15 cellular contexts compared by ENCODE assay signal in genomic region chr12:76669981-76670380, GRCh38.
A peak's percentile ranks its signal among the peaks of the same experiment; 100 is the strongest.
DNase-seq lines count a peak whose midpoint lies in the region; ATAC-seq and TF ChIP-seq lines count a peak whose summit lies in the region.
"Had no signal": no experiment of that assay in that cellular context is flagged by ENCODE, and none has a peak within 500 bp of the region (broad histone marks: within the 10 kb centered on the region; RNA-seq: fewer than 3 reads in every experiment).

No MANE protein-coding gene starts in this region.

- POLR2A ChIA-PET in SK-N-SH (lab: Yijun Ruan, JAX) = no interaction called here

- H3K4ac ChIP-seq in trophoblast cell (ENCODE audit: low read depth, low read length) = no peak overlapping the region

- no peaks in the 10 kb centered on the region for H4K20me1 ChIP-seq in SK-N-SH (ENCODE audit: insufficient read depth)

- H3K4me3 ChIP-seq in SK-N-SH (ENCODE audit: low read depth in 2 of 2, low read length in 1 of 2) (no peak overlapping the region), trophoblast cell (ENCODE audit: low read depth, low read length) (no peak overlapping the region), breast epithelium (no peak overlapping the region)

- H4K91ac ChIP-seq in trophoblast cell (ENCODE audit: low read depth, low read length) = peak overlapping the region; percentile 82

- peak overlapping the region; percentile 76 for H2BK5ac ChIP-seq in trophoblast cell (ENCODE audit: low read depth, low read length, poor library complexity)

- H3K4me2 ChIP-seq in SK-N-SH (no peak overlapping the region), trophoblast cell (ENCODE audit: low read length) (peak overlapping the region; percentile 37)

- TF ChIP-seq EP300 in SK-N-SH (IDR thresholded peaks at IDR 0.05; ENCODE audit: borderline replicate concordance in 1 of 2, low read depth in 1 of 2, low read length in 1 of 2) = no peak

- H3K9ac ChIP-seq in SK-N-SH = no peak overlapping the region
- H3K9ac ChIP-seq in trophoblast cell (ENCODE audit: low read length) = no peak overlapping the region

- TF ChIP-seq RAD21 in SK-N-SH (IDR thresholded peaks at IDR 0.05; ENCODE audit: low read length) = no peak

- in situ Hi-C loops in G401 (cut with HindIII; ENCODE audit: low sequenced_read_pairs) = no loop called here

- H3K79me2 ChIP-seq in SK-N-SH (ENCODE audit: insufficient read depth) = no peaks in the 10 kb centered on the region
- no peaks in the 10 kb centered on the region for H3K79me2 ChIP-seq in trophoblast cell (ENCODE audit: control insufficient read depth, insufficient read depth, low read length, poor library complexity)

- H3K9me3 ChIP-seq in SK-N-SH (no peaks in the 10 kb centered on the region; the same call in 1 of the 2 replicates), trophoblast cell (ENCODE audit: insufficient read depth, low read depth, low read length) (no peaks in the 10 kb centered on the region), breast epithelium (no peaks in the 10 kb centered on the region)

- H3K4me1 ChIP-seq in SK-N-SH (ENCODE audit: control insufficient read depth in 1 of 2, insufficient read depth in 2 of 2, low read depth in 1 of 2, low read length in 1 of 2) = no peaks in the 10 kb centered on the region; a peak in 1 of 4 replicates
- peaks cover 4 to 9% of the 10 kb centered on the region in 2 experiments for H3K4me1 ChIP-seq in trophoblast cell (ENCODE audit: control insufficient read depth in 1 of 2, insufficient read depth in 2 of 2, low read length in 2 of 2)
- no peaks in the 10 kb centered on the region for H3K4me1 ChIP-seq in breast epithelium

- H3K14ac ChIP-seq in trophoblast cell (ENCODE audit: low read length) = no peak overlapping the region

- no peak overlapping the region for H3K18ac ChIP-seq in trophoblast cell (ENCODE audit: low read length)

- TF ChIP-seq CTCF in SK-N-SH (IDR thresholded peaks at IDR 0.05) (no peak), breast epithelium (IDR thresholded peaks at IDR 0.05) (no peak)

- no peaks in the 10 kb centered on the region for H3K9me2 ChIP-seq in SK-N-SH

- 58% methylated on average over 2 of the region's 2 CpGs for WGBS in SK-N-SH (ENCODE audit: low lambda C conversion rate)
- no CpG with 5 or more reads among the region's 2 CpGs for WGBS in trophoblast cell (ENCODE audit: extremely low coverage, insufficient coverage, insufficient read length)

- intact Hi-C loops in breast epithelium (cut with DNase I; ENCODE audit: low total_unique reads) = no loop called here

- no peak for TF ChIP-seq POLR2A in breast epithelium (IDR thresholded peaks at IDR 0.05)

- DNase-seq in EH (ENCODE audit: low read depth) = peak; percentile 34
- DNase-seq in SK-N-SH = no peak
- DNase-seq in islet precursor cell = peak; percentile 75
- no peak for DNase-seq in trophoblast cell
- no peak for DNase-seq in breast epithelium (ENCODE audit: low spot score in 2 of 2)
- no peak for DNase-seq in activated effector memory CD4-positive, alpha-beta T cell treated with anti-CD3 and anti-CD28 coated beads, Interleukin-2, amount 50 U/mL, for 16 hours
- no peak for DNase-seq in G401 (ENCODE audit: low spot score)
- DNase-seq: DMS79, NCI-H1105, NCI-H146, NCI-H2029, NCI-H526, OCI-M1, Right ventricle myocardium superior had no signal

- peak overlapping the region; percentile 32 for H2BK12ac ChIP-seq in trophoblast cell (ENCODE audit: low read length)

- H2AFZ ChIP-seq in SK-N-SH (ENCODE audit: low read depth) (no peak overlapping the region), trophoblast cell (ENCODE audit: insufficient read depth, low read length, poor library complexity) (no peak overlapping the region)

- no peak for ATAC-seq in GM19351 (IDR thresholded peaks at IDR 0.05; ENCODE audit: unreplicated experiment)

- peak overlapping the region; percentile 49 for H2BK120ac ChIP-seq in trophoblast cell (ENCODE audit: insufficient read depth, low read length, poor library complexity)

- H3K27ac ChIP-seq in SK-N-SH (ENCODE audit: low read depth in 2 of 2, low read length in 1 of 2) (peak overlapping the region in 1 of 2 experiments; percentile 83; a peak in 2 of 4 replicates), trophoblast cell (ENCODE audit: low read depth, low read length) (peak overlapping the region; percentile 93), breast epithelium (no peak overlapping the region)

- no peak overlapping the region for H3K23ac ChIP-seq in trophoblast cell (ENCODE audit: low read length)

- CTCF ChIA-PET in SK-N-SH (lab: Yijun Ruan, JAX) = interaction anchor here (0.8 kb wide), 1 partner anchor 49 kb away, joined by 3 read pairs; no protein-coding TSS in a partner anchor

- H3K27me3 ChIP-seq in SK-N-SH (ENCODE audit: insufficient read depth) (no peaks in the 10 kb centered on the region), trophoblast cell (ENCODE audit: insufficient read depth, low read length) (no peaks in the 10 kb centered on the region), breast epithelium (no peaks in the 10 kb centered on the region)

- H4K8ac ChIP-seq in trophoblast cell (ENCODE audit: low read depth, low read length) = peak overlapping the region; percentile 39

- peaks cover 7% of the 10 kb centered on the region for H3K79me1 ChIP-seq in trophoblast cell (ENCODE audit: low read length)

- no peak overlapping the region for H4K12ac ChIP-seq in trophoblast cell (ENCODE audit: low read depth, low read length)

- H2AK5ac ChIP-seq in trophoblast cell (ENCODE audit: low read length) = no peak overlapping the region

- H3F3A ChIP-seq in SK-N-SH (replicated peaks; ENCODE audit: insufficient read depth) = peaks cover 11% of the 10 kb centered on the region

- no peaks in the 10 kb centered on the region for H3K36me3 ChIP-seq in SK-N-SH (replicated peaks in 1 of 2; ENCODE audit: control insufficient read depth in 1 of 2, insufficient read depth in 2 of 2, low read length in 1 of 2)
- H3K36me3 ChIP-seq in trophoblast cell (ENCODE audit: control insufficient read depth in 1 of 2, insufficient read depth in 2 of 2, low read length in 2 of 2) = no peaks in the 10 kb centered on the region
- H3K36me3 ChIP-seq in breast epithelium = no peaks in the 10 kb centered on the region

TF ChIP-seq in SK-N-SH, 30 proteins besides CTCF, POLR2A, EP300 and RAD21:
- 0 out of 2 replicates have a peak, but pooled peaks have one; percentile 3 for TF ChIP-seq TCF12 (IDR thresholded peaks at IDR 0.05)
- TF ChIP-seq, protein P1, sequence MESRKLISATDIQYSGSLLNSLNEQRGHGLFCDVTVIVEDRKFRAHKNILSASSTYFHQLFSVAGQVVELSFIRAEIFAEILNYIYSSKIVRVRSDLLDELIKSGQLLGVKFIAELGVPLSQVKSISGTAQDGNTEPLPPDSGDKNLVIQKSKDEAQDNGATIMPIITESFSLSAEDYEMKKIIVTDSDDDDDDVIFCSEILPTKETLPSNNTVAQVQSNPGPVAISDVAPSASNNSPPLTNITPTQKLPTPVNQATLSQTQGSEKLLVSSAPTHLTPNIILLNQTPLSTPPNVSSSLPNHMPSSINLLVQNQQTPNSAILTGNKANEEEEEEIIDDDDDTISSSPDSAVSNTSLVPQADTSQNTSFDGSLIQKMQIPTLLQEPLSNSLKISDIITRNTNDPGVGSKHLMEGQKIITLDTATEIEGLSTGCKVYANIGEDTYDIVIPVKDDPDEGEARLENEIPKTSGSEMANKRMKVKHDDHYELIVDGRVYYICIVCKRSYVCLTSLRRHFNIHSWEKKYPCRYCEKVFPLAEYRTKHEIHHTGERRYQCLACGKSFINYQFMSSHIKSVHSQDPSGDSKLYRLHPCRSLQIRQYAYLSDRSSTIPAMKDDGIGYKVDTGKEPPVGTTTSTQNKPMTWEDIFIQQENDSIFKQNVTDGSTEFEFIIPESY (IDR thresholded peaks at IDR 0.05; ENCODE audit: borderline replicate concordance, low read depth) = no peak

Comparison
In these comparisons a context has a peak if more than half of its experiments do, and no peak if none do; other contexts are left out.
1. DNase-seq: peak in EH (single experiment) and islet precursor cell (single experiment); none in SK-N-SH (single experiment), trophoblast cell (0 of 2), breast epithelium (0 of 2), activated effector memory CD4-positive, alpha-beta T cell treated with anti-CD3 and anti-CD28 coated beads, Interleukin-2, amount 50 U/mL, for 16 hours (single experiment) and G401 (single experiment).